In genomic region chr5:14189680-14190079, GRCh38 we compare ENCODE assay signal across 1 cellular context.
TF ChIP-seq lines count a peak whose summit lies in the region.

No MANE protein-coding gene starts in this region.

TF ChIP-seq in HCT116, 20 proteins besides CTCF, POLR2A, EP300 and RAD21 (continued from another document):
- TF ChIP-seq REST (IDR thresholded peaks at IDR 0.05; ENCODE audit: low read depth) (no peak), EZH2 (IDR thresholded peaks at IDR 0.05) (no peak), YY1 (IDR thresholded peaks at IDR 0.05; ENCODE audit: extremely low read depth, insufficient replicate concordance, low read depth, low read length) (no peak), ELF1 (IDR thresholded peaks at IDR 0.05; ENCODE audit: borderline replicate concordance, low read depth) (no peak), SRF (IDR thresholded peaks at IDR 0.05; ENCODE audit: low read depth) (no peak), EZH2phosphoT487 (IDR thresholded peaks at IDR 0.05; ENCODE audit: borderline replicate concordance) (no peak)
